8 cellular contexts compared by ENCODE assay signal in the genomic region with DNA sequence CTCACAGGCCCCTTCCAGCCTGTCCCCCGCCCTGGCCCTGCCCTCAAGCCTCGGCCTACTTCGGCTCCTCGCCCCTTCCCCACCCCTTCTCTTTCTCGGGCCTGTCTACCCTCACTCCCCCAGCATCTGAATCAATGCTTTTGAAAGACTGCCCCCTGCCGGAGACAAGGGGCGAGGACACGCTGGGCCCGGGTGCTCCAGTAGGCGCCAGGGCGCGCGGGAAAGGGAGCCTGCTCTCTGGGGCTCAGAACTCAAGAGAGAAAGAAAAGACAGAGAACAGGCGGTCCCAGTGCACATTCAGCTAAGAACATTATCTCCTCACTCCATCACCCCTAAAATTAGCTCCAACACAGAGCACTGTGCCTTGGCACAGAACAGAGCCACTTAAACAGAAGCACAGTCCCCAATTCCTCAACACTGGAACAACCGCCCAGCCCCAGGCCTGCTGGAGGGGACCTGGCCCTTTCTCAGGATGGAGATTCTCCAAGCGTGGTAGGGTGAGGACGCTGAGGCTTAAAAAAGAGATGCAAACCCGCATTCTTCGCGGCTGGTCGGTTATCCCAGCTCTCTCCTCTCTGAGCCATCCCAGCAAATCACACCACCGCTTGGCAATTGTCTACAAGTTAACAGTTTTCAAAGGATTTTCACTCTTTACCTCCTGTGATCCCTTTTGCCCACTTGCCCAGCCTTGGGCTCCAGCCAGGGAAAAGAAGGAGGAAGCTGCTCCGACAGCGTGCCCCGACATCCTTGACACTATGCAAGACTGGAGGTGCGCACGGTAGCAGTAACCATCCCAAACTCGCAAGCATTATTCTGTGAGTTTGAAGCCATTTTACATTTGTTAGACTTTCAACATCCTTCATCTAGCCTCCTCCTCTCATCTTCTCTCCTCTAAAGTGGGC. TPM values are rescaled to one million over a fixed set of nuclear protein-coding genes. Genes with fewer than 3 reads are reported as not detected.
DNase-seq lines count a peak whose midpoint lies in the region; ATAC-seq lines count a peak whose summit lies in the region.

No MANE protein-coding gene starts in this region.

- H3K14ac ChIP-seq in mesenchymal stem cell (ENCODE audit: low read length in 2 of 2) = no peak overlapping the region

- no peak overlapping the region for H2BK12ac ChIP-seq in mesenchymal stem cell (ENCODE audit: low read length in 2 of 2)

- H3K4me1 ChIP-seq in effector memory CD4-positive, alpha-beta T cell (ENCODE audit: control insufficient read depth, insufficient read depth, low read length, poor library complexity, severe bottlenecking) = peaks cover 23% of the 10 kb centered on the region
- H3K4me1 ChIP-seq in mesenchymal stem cell (ENCODE audit: control insufficient read depth, insufficient read depth, low read depth, low read length) = peaks cover 28% of the 10 kb centered on the region

- H2AK5ac ChIP-seq in mesenchymal stem cell (ENCODE audit: low read length, severe bottlenecking) = no peak overlapping the region

- no peak overlapping the region for H3K27ac ChIP-seq in effector memory CD4-positive, alpha-beta T cell (ENCODE audit: insufficient read depth, low read length, poor library complexity, severe bottlenecking)
- no peak overlapping the region for H3K27ac ChIP-seq in mesenchymal stem cell (ENCODE audit: low read length, poor library complexity, severe bottlenecking)

- no peak overlapping the region for H4K8ac ChIP-seq in mesenchymal stem cell (ENCODE audit: low read length)

- no peak overlapping the region for H3K4me3 ChIP-seq in effector memory CD4-positive, alpha-beta T cell (ENCODE audit: insufficient read depth, low read depth, low read length, poor library complexity, severe bottlenecking)
- peak overlapping the region in 1 of 2 experiments; percentile 95 for H3K4me3 ChIP-seq in mesenchymal stem cell (ENCODE audit: insufficient read depth in 1 of 2, low read depth in 1 of 2, low read length in 2 of 2)

- ATAC-seq in HG03103 (IDR thresholded peaks at IDR 0.05; ENCODE audit: low read depth, unreplicated experiment) = peak; percentile 35
- no peak for ATAC-seq in GM18873 (IDR thresholded peaks at IDR 0.05; ENCODE audit: low FRiP score, unreplicated experiment)

- H3K18ac ChIP-seq in mesenchymal stem cell (ENCODE audit: low read depth in 1 of 2, low read length in 2 of 2) = no peak overlapping the region

- no peak overlapping the region for H2BK120ac ChIP-seq in mesenchymal stem cell (ENCODE audit: low read depth, low read length)

- H3K9me3 ChIP-seq in effector memory CD4-positive, alpha-beta T cell (ENCODE audit: control insufficient read depth, low read length) = no peaks in the 10 kb centered on the region
- H3K9me3 ChIP-seq in mesenchymal stem cell (ENCODE audit: control insufficient read depth, low read length) = no peaks in the 10 kb centered on the region

- no peak overlapping the region for H2BK15ac ChIP-seq in mesenchymal stem cell (ENCODE audit: low read depth, poor library complexity, severe bottlenecking)

- H3K23ac ChIP-seq in mesenchymal stem cell (ENCODE audit: low read length in 2 of 2) = no peak overlapping the region

- DNase-seq in D341Med (ENCODE audit: low spot score) (peak; percentile 90), NCI-H82 treated with DMSO at 0.1 percent for 48 hours (lab: John Stamatoyannopoulos, UW; ENCODE audit: unreplicated experiment) (peak; percentile 47), mesenchymal stem cell (peak; percentile 73)
- peak; percentile 61 to 64 for DNase-seq in activated CD8-positive, alpha-beta memory T cell treated with anti-CD3 and anti-CD28 coated beads for 4 hours (ENCODE audit: low read depth in 2 of 2)
- DNase-seq in effector memory CD4-positive, alpha-beta T cell = peak; percentile 57 to 70 (median 61)
- peak; percentile 59 for DNase-seq in stimulated activated CD8-positive, alpha-beta memory T cell treated with anti-CD3 and anti-CD28 coated beads, Interleukin-12 subunit alpha, Interleukin-12 subunit beta, amount 100 ng/mL, for 4 hours (ENCODE audit: low read depth)

- 25% methylated on average over 28 of the region's 28 CpGs for WGBS in mesenchymal stem cell

- no peak overlapping the region for H4K91ac ChIP-seq in mesenchymal stem cell (ENCODE audit: low read length)

- no peak overlapping the region for H2BK5ac ChIP-seq in mesenchymal stem cell (ENCODE audit: low read depth, low read length, poor library complexity, severe bottlenecking)

- no peak overlapping the region for H2AFZ ChIP-seq in mesenchymal stem cell (ENCODE audit: low read depth, low read length)

- H3K4me2 ChIP-seq in mesenchymal stem cell (ENCODE audit: low read length, poor library complexity, severe bottlenecking) = peak overlapping the region; percentile 38

- peak overlapping the region in 1 of 2 experiments; percentile 11 for H3K4ac ChIP-seq in mesenchymal stem cell (ENCODE audit: low read depth in 1 of 2, low read length in 2 of 2)

- peaks cover 19% of the 10 kb centered on the region for H3K36me3 ChIP-seq in effector memory CD4-positive, alpha-beta T cell (ENCODE audit: control insufficient read depth, insufficient read depth, low read length)
- H3K36me3 ChIP-seq in mesenchymal stem cell (ENCODE audit: control insufficient read depth in 1 of 2, insufficient read depth in 2 of 2, low read depth in 1 of 2, low read length in 2 of 2) = peaks cover 21 to 34% of the 10 kb centered on the region in 2 experiments

- peak overlapping the region; percentile 91 for H3K9ac ChIP-seq in mesenchymal stem cell (ENCODE audit: low read length)

- no peaks in the 10 kb centered on the region for H3K27me3 ChIP-seq in effector memory CD4-positive, alpha-beta T cell (replicated peaks; ENCODE audit: control insufficient read depth, insufficient read depth, low read length, poor library complexity, severe bottlenecking)
- no peaks in the 10 kb centered on the region for H3K27me3 ChIP-seq in mesenchymal stem cell (ENCODE audit: control insufficient read depth in 1 of 2, insufficient read depth in 1 of 2, low read length in 2 of 2)

- peaks cover 31% of the 10 kb centered on the region for H3K79me1 ChIP-seq in mesenchymal stem cell (replicated peaks; ENCODE audit: low read length, poor library complexity, severe bottlenecking)

RNA-seq across cellular contexts. Expression of a gene that starts 2.1 kb away (rescaled TPM):
- polyA plus RNA-seq in mesenchymal stem cell (2013, experiment 1 of 2) = 13.2 TPM
- 12.0 TPM for polyA plus RNA-seq in mesenchymal stem cell (2013, experiment 2 of 2)

RNA-seq across cellular contexts. Expression of a gene that starts 14.0 kb away (rescaled TPM):
- 32.8 TPM for polyA plus RNA-seq in mesenchymal stem cell (2013, experiment 1 of 2)
- 33.6 TPM for polyA plus RNA-seq in mesenchymal stem cell (2013, experiment 2 of 2)

RNA-seq across cellular contexts. Expression of a gene that starts 18.4 kb away (rescaled TPM):
- 145 TPM for polyA plus RNA-seq in mesenchymal stem cell (2013, experiment 1 of 2)
- polyA plus RNA-seq in mesenchymal stem cell (2013, experiment 2 of 2) = 145 TPM

RNA-seq across cellular contexts. Expression of a gene that starts 28.3 kb away (rescaled TPM):
- polyA plus RNA-seq in mesenchymal stem cell (2013, experiment 1 of 2) = 0.03 TPM
- polyA plus RNA-seq in mesenchymal stem cell (2013, experiment 2 of 2) = 0.03 TPM

RNA-seq across cellular contexts. Expression of a gene that starts 35.7 kb away (rescaled TPM):
- not detected for polyA plus RNA-seq in mesenchymal stem cell (2013, experiment 1 of 2)
- 0.03 TPM for polyA plus RNA-seq in mesenchymal stem cell (2013, experiment 2 of 2)
